In the genomic region with DNA sequence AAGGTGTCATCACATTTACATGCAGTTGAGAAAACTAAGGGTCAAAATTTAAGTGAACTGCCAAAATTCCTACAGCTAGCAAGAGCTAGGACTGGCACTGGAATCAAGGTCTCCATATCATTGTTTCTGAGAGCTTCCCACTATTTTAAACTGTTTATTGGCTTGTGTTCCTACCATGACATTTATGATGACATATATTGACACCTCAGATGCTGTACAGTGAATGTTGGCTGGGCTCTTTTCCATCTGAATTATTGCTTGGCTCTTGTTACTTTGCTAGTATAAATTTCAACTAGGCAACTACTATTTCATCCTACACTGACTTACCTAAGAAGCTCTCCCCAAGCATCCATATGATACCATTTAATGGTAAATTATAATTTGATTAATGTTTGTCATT, we compare ENCODE assay signal across 24 cellular contexts. TPM values are rescaled to one million over a fixed set of nuclear protein-coding genes. Genes with fewer than 3 reads are reported as not detected.
DNase-seq lines count a peak whose midpoint lies in the region; ATAC-seq, FAIRE-seq and TF ChIP-seq lines count a peak whose summit lies in the region.
"Had no signal": no experiment of that assay in that cellular context is flagged by ENCODE, and none has a peak within 500 bp of the region (broad histone marks: within the 10 kb centered on the region; RNA-seq: fewer than 3 reads in every experiment).

No MANE protein-coding gene starts in this region.

- H3K9me3 Mint-ChIP-seq in type B pancreatic cell (no peaks in the 10 kb centered on the region), Calu3 (ENCODE audit: low read depth, unreplicated experiment) (no peaks in the 10 kb centered on the region)
- H3K9me3 Mint-ChIP-seq: activated CD4-positive, alpha-beta T cell treated with anti-CD3 and anti-CD28 coated beads, Interleukin-2, amount 10 ng/mL, durations not matched to agents 7 days and 5 days; activated naive CD8-positive, alpha-beta T cell treated with anti-CD3 and anti-CD28 coated beads, Interleukin-2, amount 50 U/mL, for 24 hours; CD8-positive, alpha-beta T cell; stimulated activated naive CD8-positive, alpha-beta T cell treated with anti-CD3 and anti-CD28 coated beads, Interleukin-15, Interleukin-2, amounts not matched to agents 100 ng/mL and 50 ng/mL, for 24 hours; T-helper 2 cell treated with Interferon-gamma antibody and Interleukin-4, amounts not matched to agents 5 μg/mL and 100 μg/mL, for 36 hours had no signal

- H3K18ac ChIP-seq in mesendoderm (ENCODE audit: low read length), result no peak overlapping the region

- no TSS peak for BruUV-seq in Calu3 (replicated peaks; lab: Mats Ljungman, UMichigan)

- H3K79me2 ChIP-seq in SK-N-SH (ENCODE audit: insufficient read depth) (no peaks in the 10 kb centered on the region), mesendoderm (ENCODE audit: control insufficient read depth, insufficient read depth, low read length) (no peaks in the 10 kb centered on the region)

- H3K36me3 ChIP-seq in SK-N-SH (replicated peaks in 1 of 2; ENCODE audit: control insufficient read depth in 1 of 2, insufficient read depth in 2 of 2, low read length in 1 of 2), result peaks cover 0 to 3% of the 10 kb centered on the region in 2 experiments
- H3K36me3 ChIP-seq in mesendoderm (ENCODE audit: control insufficient read depth, insufficient read depth, low read length), result no peaks in the 10 kb centered on the region

- no peak for TF ChIP-seq EP300 in SK-N-SH (IDR thresholded peaks at IDR 0.05; ENCODE audit: borderline replicate concordance in 1 of 2, low read depth in 1 of 2, low read length in 1 of 2)

- H3K9me3 ChIP-seq in SK-N-SH, result no peaks in the 10 kb centered on the region
- H3K9me3 ChIP-seq: psoas muscle had no signal

- no peaks in the 10 kb centered on the region for H4K20me1 ChIP-seq in SK-N-SH (ENCODE audit: insufficient read depth)

- no peak overlapping the region for H4K8ac ChIP-seq in mesendoderm (ENCODE audit: low read depth, low read length)

- H3K4me1 ChIP-seq in SK-N-SH (ENCODE audit: control insufficient read depth in 1 of 2, insufficient read depth in 2 of 2, low read depth in 1 of 2, low read length in 1 of 2) (peaks cover 0 to 20% of the 10 kb centered on the region in 2 experiments; a peak in 2 of 4 replicates), mesendoderm (ENCODE audit: control insufficient read depth, low read depth, low read length) (peaks cover 7% of the 10 kb centered on the region)
- H3K4me1 ChIP-seq: psoas muscle had no signal

- H3K4me3 ChIP-seq in SK-N-SH (ENCODE audit: low read depth in 2 of 2, low read length in 1 of 2), result peak overlapping the region in 1 of 2 experiments; percentile 69; a peak in 2 of 4 replicates
- H3K4me3 ChIP-seq in mesendoderm (ENCODE audit: low read length), result no peak overlapping the region
- H3K4me3 ChIP-seq: lung, SK-N-MC had no signal

- H3K4me3 Mint-ChIP-seq in type B pancreatic cell (peak overlapping the region; percentile 88), Calu3 (ENCODE audit: low read depth, unreplicated experiment) (no peak overlapping the region)
- H3K4me3 Mint-ChIP-seq: activated CD4-positive, alpha-beta T cell treated with anti-CD3 and anti-CD28 coated beads, Interleukin-2, amount 10 ng/mL, durations not matched to agents 7 days and 5 days; activated naive CD8-positive, alpha-beta T cell treated with anti-CD3 and anti-CD28 coated beads, Interleukin-2, amount 50 U/mL, for 24 hours; CD8-positive, alpha-beta T cell had no signal

- no peak overlapping the region for H4K5ac ChIP-seq in mesendoderm (ENCODE audit: low read length)

- intact Hi-C loops in Calu3 (cut with micrococcal nuclease; ENCODE audit: unreplicated experiment), result loop anchor here (2.0 to 10.0 kb wide), 2 partner anchors 385 to 455 kb away; partner anchors contain the start of gene TMEM106B

- no peaks in the 10 kb centered on the region for H3K27me3 ChIP-seq in SK-N-SH (ENCODE audit: insufficient read depth)
- H3K27me3 ChIP-seq in mesendoderm (ENCODE audit: insufficient read depth, low read length, poor library complexity), result no peaks in the 10 kb centered on the region

- H3K9ac ChIP-seq in SK-N-SH, result no peak overlapping the region
- no peak overlapping the region for H3K9ac ChIP-seq in mesendoderm (ENCODE audit: low read length)

- no peak overlapping the region for H3K4ac ChIP-seq in mesendoderm (ENCODE audit: low read depth, low read length)

- peaks cover 14% of the 10 kb centered on the region for H3K27me3 Mint-ChIP-seq in type B pancreatic cell
- no peaks in the 10 kb centered on the region for H3K27me3 Mint-ChIP-seq in Calu3 (ENCODE audit: unreplicated experiment)

- H3K79me1 ChIP-seq in mesendoderm (ENCODE audit: low read length), result no peaks in the 10 kb centered on the region

- TF ChIP-seq RAD21 in SK-N-SH (IDR thresholded peaks at IDR 0.05; ENCODE audit: low read length), result peak; percentile 7; the same call in 1 of the 2 replicates

- no peaks in the 10 kb centered on the region for H3F3A ChIP-seq in SK-N-SH (replicated peaks; ENCODE audit: insufficient read depth)

- H3K56ac ChIP-seq in mesendoderm (ENCODE audit: low read length), result no peak overlapping the region

- no peaks in the 10 kb centered on the region for H3K9me2 ChIP-seq in SK-N-SH

- H3K36me3 Mint-ChIP-seq in type B pancreatic cell (no peaks in the 10 kb centered on the region), Calu3 (ENCODE audit: insufficient read depth, unreplicated experiment) (peaks cover 20% of the 10 kb centered on the region)
- H3K36me3 Mint-ChIP-seq: CD8-positive, alpha-beta T cell had no signal

- CTCF ChIA-PET in SK-N-SH (lab: Yijun Ruan, JAX), result interaction anchor here (0.6 to 3.0 kb wide), 13 partner anchors 13 to 660 kb away, joined by 3 to 16 read pairs (median 5); no protein-coding TSS in a partner anchor
- CTCF ChIA-PET in Calu3 (lab: Charles Lee), result interaction anchor here (1.3 kb wide), 1 partner anchor 25 kb away, joined by 3 read pairs; no protein-coding TSS in a partner anchor

- H2BK5ac ChIP-seq in mesendoderm (ENCODE audit: low read length), result no peak overlapping the region

- POLR2A ChIA-PET in SK-N-SH (lab: Yijun Ruan, JAX), result interaction anchor here (0.8 to 1.6 kb wide), 3 partner anchors 38 to 291 kb away, joined by 3 to 5 read pairs (median 3); no protein-coding TSS in a partner anchor

- H3K23ac ChIP-seq in mesendoderm (ENCODE audit: low read length), result no peak overlapping the region

- TF ChIP-seq CTCF in SK-N-SH (IDR thresholded peaks at IDR 0.05), result no peak
- no peak for TF ChIP-seq CTCF in type B pancreatic cell (conservative IDR thresholded peaks at IDR 0.05)
- TF ChIP-seq CTCF in Calu3 (IDR thresholded peaks at IDR 0.05; ENCODE audit: unreplicated experiment), result no peak

- H3K27ac ChIP-seq in SK-N-SH (ENCODE audit: low read depth in 2 of 2, low read length in 1 of 2), result peak overlapping the region in 1 of 2 experiments; percentile 99; a peak in 2 of 4 replicates
- no peak overlapping the region for H3K27ac ChIP-seq in mesendoderm (ENCODE audit: low read depth, low read length)
- H3K27ac ChIP-seq: psoas muscle, SK-N-MC had no signal

- H2AK5ac ChIP-seq in mesendoderm (ENCODE audit: low read length), result no peak overlapping the region

- no peak overlapping the region for H2BK15ac ChIP-seq in mesendoderm (replicated peaks; ENCODE audit: low read depth)

- H3K4me2 ChIP-seq in SK-N-SH, result no peak overlapping the region
- no peak overlapping the region for H3K4me2 ChIP-seq in mesendoderm (ENCODE audit: low read length)

- H2BK120ac ChIP-seq in mesendoderm (ENCODE audit: low read depth, low read length), result no peak overlapping the region

- H3K4me1 Mint-ChIP-seq in type B pancreatic cell (ENCODE audit: unreplicated experiment), result peaks cover 18% of the 10 kb centered on the region
- peaks cover 9% of the 10 kb centered on the region for H3K4me1 Mint-ChIP-seq in Calu3 (ENCODE audit: low read depth, unreplicated experiment)

- H3K27ac Mint-ChIP-seq in type B pancreatic cell (no peak overlapping the region), Calu3 (ENCODE audit: unreplicated experiment) (no peak overlapping the region)
- H3K27ac Mint-ChIP-seq: activated CD4-positive, alpha-beta T cell treated with anti-CD3 and anti-CD28 coated beads, Interleukin-2, amount 10 ng/mL, durations not matched to agents 7 days and 5 days; activated naive CD8-positive, alpha-beta T cell treated with anti-CD3 and anti-CD28 coated beads, Interleukin-2, amount 50 U/mL, for 24 hours; CD8-positive, alpha-beta T cell; HFFc6; stimulated activated naive CD8-positive, alpha-beta T cell treated with anti-CD3 and anti-CD28 coated beads, Interleukin-15, Interleukin-2, amounts not matched to agents 100 ng/mL and 50 ng/mL, for 24 hours; T-helper 2 cell treated with Interferon-gamma antibody and Interleukin-4, amounts not matched to agents 5 μg/mL and 100 μg/mL, for 36 hours had no signal

- FAIRE-seq in HTR-8/SVneo (lab: Jason Lieb, UNC), result no peak
- FAIRE-seq: A204.1, GM12891 had no signal

- H2AFZ ChIP-seq in SK-N-SH (ENCODE audit: low read depth), result no peak overlapping the region

- DNase-seq in SK-N-SH (no peak), dermis blood vessel endothelial cell (peak; percentile 15), mesendoderm (peak; percentile 8), type B pancreatic cell (ENCODE audit: extremely low spot score, unreplicated experiment) (no peak), Calu3 (no peak), HTR-8/SVneo (ENCODE audit: insufficient read length, low spot score) (no peak)
- DNase-seq: activated CD4-positive, alpha-beta T cell treated with anti-CD3 and anti-CD28 coated beads, Interleukin-2, amount 10 ng/mL, durations not matched to agents 7 days and 5 days; activated naive CD8-positive, alpha-beta T cell treated with anti-CD3 and anti-CD28 coated beads, Interleukin-2, amount 50 U/mL, for 24 hours; activated T-cell treated with anti-CD3 and anti-CD28 coated beads, Interleukin-2, amount 50 U/mL, for 48 hours; CD8-positive, alpha-beta T cell; cerebellar nuclear complex; HFFc6; NCI-H1694 treated with DMSO at 0.1 percent for 48 hours; NCI-H226; NCI-H82; psoas muscle had no signal

- no peak for ATAC-seq in SK-N-SH treated with all-trans-retinoic acid at 6 μM for 48 hours
- no peak for ATAC-seq in HG03432 (IDR thresholded peaks at IDR 0.05; ENCODE audit: unreplicated experiment)
- ATAC-seq: activated naive CD8-positive, alpha-beta T cell treated with anti-CD3 and anti-CD28 coated beads, Interleukin-2, amount 50 U/mL, for 24 hours; CD8-positive, alpha-beta T cell; psoas muscle had no signal

TF ChIP-seq in SK-N-SH, 30 proteins besides CTCF, POLR2A, EP300 and RAD21:
- no peak for TF ChIP-seq TEAD4 (IDR thresholded peaks at IDR 0.05; ENCODE audit: borderline replicate concordance, insufficient read depth)
TF ChIP-seq in SK-N-SH: peak in this region for 0.

TF ChIP-seq in SK-N-SH treated with all-trans-retinoic acid at 6 μM for 48 hours, 23 proteins besides CTCF, POLR2A, EP300 and RAD21 (continues in another document):
- TF ChIP-seq OSR1 (CRISPR knock-in tag; IDR thresholded peaks at IDR 0.05), result no peak
- no peak for TF ChIP-seq ARNTL (CRISPR knock-in tag; IDR thresholded peaks at IDR 0.05; ENCODE audit: borderline replicate concordance, low read depth)
- TF ChIP-seq ZFP3 (CRISPR knock-in tag; IDR thresholded peaks at IDR 0.05), result no peak

RNA-seq across cellular contexts. Expression of gene THSD7A, which starts 2.0 kb away (rescaled TPM):
- polyA plus RNA-seq in SK-N-SH (2012; rRNA removed), result 0.16 and 0.49 TPM in 2 replicates
- polyA plus RNA-seq in SK-N-SH (2012; cell fraction: cytosol; rRNA removed), result 0.60 and 1.1 TPM in 2 replicates
- 0.53 and 0.55 TPM in 2 replicates for polyA plus RNA-seq in SK-N-SH (2012; cell fraction: nucleus; rRNA removed)
- total RNA-seq in dermis blood vessel endothelial cell (31.6 and 38.8 TPM in 2 replicates), type B pancreatic cell (ENCODE audit: low replicate concordance) (3.8 and 14.3 TPM in 2 replicates), Calu3 (2022) (5.9 and 8.3 TPM in 2 replicates)
- 0.72 TPM for polyA plus RNA-seq in mesendoderm (2013, experiment 1 of 2)
- polyA plus RNA-seq in mesendoderm (2013, experiment 2 of 2), result 0.73 TPM
- total RNA-seq: activated CD4-positive, alpha-beta T cell treated with anti-CD3 and anti-CD28 coated beads, Interleukin-2, amount 10 ng/mL, durations not matched to agents 7 days and 5 days; CD8-positive, alpha-beta T cell; HFFc6 had no signal

Comparison
In these comparisons a context has a peak if more than half of its experiments do, and no peak if none do; other contexts are left out.
1. DNase-seq: peak in dermis blood vessel endothelial cell (single experiment) and mesendoderm (single experiment); none in SK-N-SH (single experiment), type B pancreatic cell (single experiment), Calu3 (single experiment) and HTR-8/SVneo (single experiment).